In the genomic region with DNA sequence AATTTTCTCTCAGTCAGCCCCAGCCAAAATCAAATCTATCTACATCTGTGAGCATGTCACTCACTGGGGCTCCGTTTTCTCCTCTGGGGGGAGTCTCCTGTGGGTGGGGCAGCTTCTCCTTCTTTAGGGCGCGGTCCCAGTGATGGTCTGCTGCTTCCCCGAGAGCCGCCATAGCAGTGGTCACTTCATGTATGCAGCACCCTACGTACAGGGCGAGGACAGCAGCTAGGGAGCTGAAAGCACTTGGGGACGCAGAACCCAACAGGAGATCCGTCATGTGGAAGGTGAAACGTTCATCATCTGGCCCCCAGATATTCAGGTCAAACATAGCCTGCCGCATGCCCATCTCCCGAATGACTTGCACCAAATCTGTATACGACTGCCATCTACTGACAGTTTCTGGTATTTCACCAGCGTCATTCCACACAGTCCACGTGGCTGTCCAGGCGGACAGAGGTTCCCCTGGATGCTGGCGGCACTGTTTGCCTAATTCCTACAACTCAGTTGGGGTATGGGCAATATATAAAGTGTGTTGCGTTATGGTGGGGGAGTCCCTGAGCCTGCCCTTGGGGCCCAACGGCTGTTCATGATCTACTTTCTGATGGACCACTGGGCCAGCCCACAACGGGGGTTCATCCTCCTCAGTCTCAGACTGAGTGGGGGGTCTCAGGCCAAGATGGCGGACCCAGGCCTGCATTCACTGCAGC, we compare ENCODE assay signal across 8 cellular contexts.
A peak's percentile ranks its signal among the peaks of the same experiment; 100 is the strongest.
DNase-seq lines count a peak whose midpoint lies in the region; ATAC-seq and TF ChIP-seq lines count a peak whose summit lies in the region.

No MANE protein-coding gene starts in this region.

- POLR2A ChIA-PET in naive thymus-derived CD4-positive, alpha-beta T cell (lab: Charles Lee): no interaction called here

- H3K4me3 Mint-ChIP-seq in chondrocyte (ENCODE audit: unreplicated experiment) (no peak overlapping the region), mesothelial cell of epicardium (no peak overlapping the region)
- H3K4me3 Mint-ChIP-seq in naive thymus-derived CD4-positive, alpha-beta T cell: no peak overlapping the region
- no peak overlapping the region for H3K4me3 Mint-ChIP-seq in stimulated activated memory B cell treated with anti-CD40 and anti-IgM and Interleukin-4, amounts not matched to agents 10 μg/mL and 1 μg/mL and 100 μg/mL, for 72 hours

- in situ Hi-C loops in KBM-7 (cut with MboI; ENCODE audit: low pct_unique_long_range_greater_than_20kb, low sequenced_read_pairs): no loop called here

- peak; percentile 77 for TF ChIP-seq CTCF in chondrocyte (IDR thresholded peaks at IDR 0.05)
- no peak for TF ChIP-seq CTCF in mesothelial cell of epicardium (IDR thresholded peaks at IDR 0.05; ENCODE audit: unreplicated experiment)

- H3K9me3 Mint-ChIP-seq in chondrocyte (ENCODE audit: low read depth) (no peaks in the 10 kb centered on the region), mesothelial cell of epicardium (peaks cover 8% of the 10 kb centered on the region)
- peaks cover 0 to 9% (median 2%) of the 10 kb centered on the region in 11 donors for H3K9me3 Mint-ChIP-seq in naive thymus-derived CD4-positive, alpha-beta T cell
- H3K9me3 Mint-ChIP-seq in stimulated activated memory B cell treated with anti-CD40 and anti-IgM and Interleukin-4, amounts not matched to agents 10 μg/mL and 1 μg/mL and 100 μg/mL, for 72 hours: peaks cover 5% of the 10 kb centered on the region

- H3K27ac ChIP-seq in naive thymus-derived CD4-positive, alpha-beta T cell (ENCODE audit: low read depth, low read length): no peak overlapping the region

- intact Hi-C loops in naive thymus-derived CD4-positive, alpha-beta T cell (cut with micrococcal nuclease): no loop called here

- no peak overlapping the region for H3K27ac Mint-ChIP-seq in chondrocyte (ENCODE audit: unreplicated experiment)
- H3K27ac Mint-ChIP-seq in naive thymus-derived CD4-positive, alpha-beta T cell: no peak overlapping the region
- H3K27ac Mint-ChIP-seq in stimulated activated memory B cell treated with anti-CD40 and anti-IgM and Interleukin-4, amounts not matched to agents 10 μg/mL and 1 μg/mL and 100 μg/mL, for 72 hours: no peak overlapping the region
- no peak overlapping the region for H3K27ac Mint-ChIP-seq in mesothelial cell of epicardium

- ATAC-seq in naive thymus-derived CD4-positive, alpha-beta T cell: peak; percentile 41
- ATAC-seq in stimulated activated memory B cell treated with anti-CD40 and anti-IgM and Interleukin-4, amounts not matched to agents 10 μg/mL and 1 μg/mL and 100 μg/mL, for 72 hours: no peak

- H3K27me3 ChIP-seq in naive thymus-derived CD4-positive, alpha-beta T cell (ENCODE audit: control insufficient read depth in 2 of 2, insufficient read depth in 2 of 2, low read length in 2 of 2): no peaks in the 10 kb centered on the region

- CTCF ChIA-PET in naive thymus-derived CD4-positive, alpha-beta T cell (lab: Charles Lee): no interaction called here

- H3K4me1 Mint-ChIP-seq in chondrocyte (ENCODE audit: low read depth) (peaks cover 7% of the 10 kb centered on the region), mesothelial cell of epicardium (no peaks in the 10 kb centered on the region)
- no peaks in the 10 kb centered on the region for H3K4me1 Mint-ChIP-seq in naive thymus-derived CD4-positive, alpha-beta T cell
- H3K4me1 Mint-ChIP-seq in stimulated activated memory B cell treated with anti-CD40 and anti-IgM and Interleukin-4, amounts not matched to agents 10 μg/mL and 1 μg/mL and 100 μg/mL, for 72 hours: no peaks in the 10 kb centered on the region

- H3K27me3 Mint-ChIP-seq in chondrocyte (ENCODE audit: low read depth) (no peaks in the 10 kb centered on the region), mesothelial cell of epicardium (ENCODE audit: low read depth) (no peaks in the 10 kb centered on the region)
- no peaks in the 10 kb centered on the region for H3K27me3 Mint-ChIP-seq in naive thymus-derived CD4-positive, alpha-beta T cell
- H3K27me3 Mint-ChIP-seq in stimulated activated memory B cell treated with anti-CD40 and anti-IgM and Interleukin-4, amounts not matched to agents 10 μg/mL and 1 μg/mL and 100 μg/mL, for 72 hours: no peaks in the 10 kb centered on the region

- no peaks in the 10 kb centered on the region for H3K9me3 ChIP-seq in naive thymus-derived CD4-positive, alpha-beta T cell (ENCODE audit: control insufficient read depth in 2 of 3, low read length in 3 of 3)

- H3K4me1 ChIP-seq in naive thymus-derived CD4-positive, alpha-beta T cell (ENCODE audit: control insufficient read depth in 2 of 2, insufficient read depth in 2 of 2, low read length in 2 of 2): no peaks in the 10 kb centered on the region

- H3K4me3 ChIP-seq in naive thymus-derived CD4-positive, alpha-beta T cell (ENCODE audit: low read length): no peak overlapping the region

- H3K36me3 Mint-ChIP-seq in chondrocyte (ENCODE audit: low read depth): no peaks in the 10 kb centered on the region
- no peaks in the 10 kb centered on the region for H3K36me3 Mint-ChIP-seq in naive thymus-derived CD4-positive, alpha-beta T cell
- no peaks in the 10 kb centered on the region for H3K36me3 Mint-ChIP-seq in stimulated activated memory B cell treated with anti-CD40 and anti-IgM and Interleukin-4, amounts not matched to agents 10 μg/mL and 1 μg/mL and 100 μg/mL, for 72 hours
- no peaks in the 10 kb centered on the region for H3K36me3 Mint-ChIP-seq in mesothelial cell of epicardium

- DNase-seq in NK-92 treated with Interleukin-12 subunit alpha and Interleukin-12 subunit beta, amount 100 ng/mL, for 24 hours (lab: John Stamatoyannopoulos, UW): peak; percentile 11
- DNase-seq in NK-92 (lab: John Stamatoyannopoulos, UW; ENCODE audit: unreplicated experiment) (no peak), KBM-7 (peak; percentile 73), chondrocyte (ENCODE audit: low spot score) (no peak), mesothelial cell of epicardium (ENCODE audit: low spot score in 2 of 2, unreplicated experiment in 2 of 2) (no peak), HCEC 1CT (no peak)
- no peak for DNase-seq in naive thymus-derived CD4-positive, alpha-beta T cell

- no peaks in the 10 kb centered on the region for H3K36me3 ChIP-seq in naive thymus-derived CD4-positive, alpha-beta T cell (ENCODE audit: control insufficient read depth in 2 of 3, insufficient read depth in 3 of 3, low read length in 3 of 3)

Comparison
In these comparisons a context has a peak if more than half of its experiments do, and no peak if none do; other contexts are left out.
1. DNase-seq: peak in NK-92 treated with Interleukin-12 subunit alpha and Interleukin-12 subunit beta, amount 100 ng/mL, for 24 hours (single experiment) and KBM-7 (single experiment); none in NK-92 (single experiment), chondrocyte (single experiment), naive thymus-derived CD4-positive, alpha-beta T cell (0 of 9), mesothelial cell of epicardium (0 of 2) and HCEC 1CT (single experiment).